1 cellular context compared by ENCODE assay signal in the genomic region with DNA sequence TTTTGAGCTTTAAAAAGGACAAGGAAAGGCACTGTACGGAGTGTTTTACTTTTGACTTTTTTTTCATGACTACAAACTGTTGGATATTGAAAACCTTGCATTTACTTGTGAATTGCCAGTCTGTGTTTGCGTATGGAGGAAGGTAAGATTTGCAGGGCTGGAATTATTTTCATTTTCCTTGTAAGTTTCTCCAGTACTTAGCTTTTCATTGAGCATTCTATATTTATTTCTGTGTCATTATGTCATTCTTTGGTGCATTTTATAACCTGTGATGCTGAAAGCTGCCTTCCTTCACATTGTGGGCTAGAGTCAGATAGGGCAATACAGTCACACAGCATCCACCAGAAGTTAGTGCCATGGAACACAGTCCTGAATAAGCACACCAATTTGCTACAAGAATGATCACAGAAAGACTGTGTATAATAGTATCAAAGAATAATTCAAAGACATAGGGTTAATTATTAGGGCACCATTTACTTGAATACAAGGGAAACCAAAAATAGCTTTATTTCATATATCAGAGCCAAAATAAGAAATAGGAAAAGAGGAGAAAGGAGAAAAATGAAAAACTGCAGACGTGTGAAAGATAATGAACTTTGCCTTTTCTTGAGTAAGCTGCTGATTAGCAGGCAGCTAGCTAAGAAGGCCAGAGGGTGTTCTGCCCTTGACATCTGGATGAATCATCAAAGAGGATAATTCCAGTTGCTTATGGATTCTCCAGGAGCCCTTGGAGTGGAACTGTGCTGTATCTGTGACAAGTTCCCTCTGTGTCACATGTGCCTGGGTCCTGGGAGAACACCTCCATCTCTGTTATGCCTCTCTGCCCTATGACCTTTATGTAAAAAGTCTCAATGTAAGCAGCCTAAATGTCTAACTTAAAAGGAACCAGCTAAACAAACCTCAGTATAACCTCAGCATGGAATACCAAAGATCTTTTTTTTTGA.
TF ChIP-seq lines count a peak whose summit lies in the region.

No MANE protein-coding gene starts in this region.

TF ChIP-seq in K562, 482 proteins besides CTCF, POLR2A, EP300 and RAD21 (continued from another document and continues in another):
- TF ChIP-seq, protein P1, sequence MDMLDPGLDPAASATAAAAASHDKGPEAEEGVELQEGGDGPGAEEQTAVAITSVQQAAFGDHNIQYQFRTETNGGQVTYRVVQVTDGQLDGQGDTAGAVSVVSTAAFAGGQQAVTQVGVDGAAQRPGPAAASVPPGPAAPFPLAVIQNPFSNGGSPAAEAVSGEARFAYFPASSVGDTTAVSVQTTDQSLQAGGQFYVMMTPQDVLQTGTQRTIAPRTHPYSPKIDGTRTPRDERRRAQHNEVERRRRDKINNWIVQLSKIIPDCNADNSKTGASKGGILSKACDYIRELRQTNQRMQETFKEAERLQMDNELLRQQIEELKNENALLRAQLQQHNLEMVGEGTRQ (CRISPR knock-in tag; IDR thresholded peaks at IDR 0.05), result no peak; the same call in 1 of the 2 replicates
- TF ChIP-seq NR4A1 (CRISPR knock-in tag; IDR thresholded peaks at IDR 0.05), result no peak
- no peak for TF ChIP-seq NR4A1 (tag; IDR thresholded peaks at IDR 0.05)
- TF ChIP-seq HMG20A (CRISPR knock-in tag; conservative IDR thresholded peaks at IDR 0.05), result no peak
- TF ChIP-seq ETV1 (tag; conservative IDR thresholded peaks at IDR 0.05; ENCODE audit: low read depth), result no peak
- TF ChIP-seq MAFG (tag; conservative IDR thresholded peaks at IDR 0.05), result peak; percentile 43
- TF ChIP-seq PRMT5 (CRISPR knock-in tag; IDR thresholded peaks at IDR 0.05), result no peak
- peak; percentile 15; the same call in 1 of the 2 replicates for TF ChIP-seq EP400 (IDR thresholded peaks at IDR 0.05)
- TF ChIP-seq RBM22 (IDR thresholded peaks at IDR 0.05; ENCODE audit: low read depth, low read length, poor library complexity, severe bottlenecking), result no peak
- TF ChIP-seq HDAC3 (IDR thresholded peaks at IDR 0.05; ENCODE audit: borderline replicate concordance, partially characterized antibody), result peak; percentile 34
- peak; percentile 48; the same call in 1 of the 2 replicates for TF ChIP-seq NCOR1 (IDR thresholded peaks at IDR 0.05)
- peak; percentile 67 for TF ChIP-seq ZNF316 (IDR thresholded peaks at IDR 0.05)
- no peak for TF ChIP-seq SRSF3 (IDR thresholded peaks at IDR 0.05; ENCODE audit: insufficient read depth, low read length)
- TF ChIP-seq UBTF (IDR thresholded peaks at IDR 0.05; ENCODE audit: borderline replicate concordance in 1 of 2, low read depth in 2 of 2, low read length in 2 of 2), result peak in 1 of 2 experiments; percentile 53; a peak in 2 of 4 replicates
- TF ChIP-seq RHOXF2B (CRISPR knock-in tag; conservative IDR thresholded peaks at IDR 0.05), result no peak
- no peak for TF ChIP-seq ZNF695 (CRISPR knock-in tag; IDR thresholded peaks at IDR 0.05)
- no peak for TF ChIP-seq SMAD3 (CRISPR knock-in tag; conservative IDR thresholded peaks at IDR 0.05)
- TF ChIP-seq E2F3 (CRISPR knock-in tag; IDR thresholded peaks at IDR 0.05), result no peak
- TF ChIP-seq PPARD (CRISPR knock-in tag; IDR thresholded peaks at IDR 0.05), result no peak
- no peak for TF ChIP-seq AFF4 (CRISPR knock-in tag; IDR thresholded peaks at IDR 0.05)
- TF ChIP-seq SNAPC5 (CRISPR knock-in tag; IDR thresholded peaks at IDR 0.05), result no peak
- TF ChIP-seq CAMTA2 (CRISPR knock-in tag; conservative IDR thresholded peaks at IDR 0.05), result no peak
- TF ChIP-seq ZNF134 (CRISPR knock-in tag; conservative IDR thresholded peaks at IDR 0.05), result no peak
- TF ChIP-seq JUN (IDR thresholded peaks at IDR 0.05; ENCODE audit: borderline replicate concordance, low read depth, low read length), result peak; percentile 85
- TF ChIP-seq JUN (CRISPR knock-in tag; IDR thresholded peaks at IDR 0.05; ENCODE audit: borderline replicate concordance), result no peak
- TF ChIP-seq CLOCK (CRISPR knock-in tag; IDR thresholded peaks at IDR 0.05; ENCODE audit: borderline replicate concordance), result no peak
- TF ChIP-seq ZNF408 (CRISPR knock-in tag; IDR thresholded peaks at IDR 0.05; ENCODE audit: low read depth), result no peak
- peak; percentile 10 for TF ChIP-seq TAF9B (IDR thresholded peaks at IDR 0.05; ENCODE audit: partially characterized antibody)
- TF ChIP-seq ZNF57 (CRISPR knock-in tag; IDR thresholded peaks at IDR 0.05), result no peak
- TF ChIP-seq NFATC3 (IDR thresholded peaks at IDR 0.05), result 0 out of 2 replicates have a peak, but pooled peaks have one; percentile 10
- TF ChIP-seq MTA3 (IDR thresholded peaks at IDR 0.05; ENCODE audit: borderline replicate concordance), result peak; percentile 60; the same call in 1 of the 2 replicates
- peak; percentile 75 for TF ChIP-seq NR2C1 (IDR thresholded peaks at IDR 0.05)
- TF ChIP-seq NR2C1 (tag; IDR thresholded peaks at IDR 0.05), result peak; percentile 79
- no peak for TF ChIP-seq ZNF324 (CRISPR knock-in tag; IDR thresholded peaks at IDR 0.05)
- no peak for TF ChIP-seq RFX1 (IDR thresholded peaks at IDR 0.05)
- TF ChIP-seq CREM (IDR thresholded peaks at IDR 0.05; ENCODE audit: low read depth), result no peak
- TF ChIP-seq SUPT5H (IDR thresholded peaks at IDR 0.05), result 0 out of 2 replicates have a peak, but pooled peaks have one; percentile 49
- TF ChIP-seq STAT6 (CRISPR knock-in tag; IDR thresholded peaks at IDR 0.05), result no peak
- peak; percentile 1 for TF ChIP-seq POLR2B (IDR thresholded peaks at IDR 0.05; ENCODE audit: low read depth, partially characterized antibody)
- TF ChIP-seq GATAD2B (IDR thresholded peaks at IDR 0.05; ENCODE audit: borderline replicate concordance), result peak; percentile 16; the same call in 1 of the 2 replicates
- TF ChIP-seq SAP30 (IDR thresholded peaks at IDR 0.05; ENCODE audit: borderline replicate concordance, insufficient read depth, low read depth, low read length, poor library complexity, severe bottlenecking), result no peak
- TF ChIP-seq NEUROD1 (IDR thresholded peaks at IDR 0.05; ENCODE audit: borderline replicate concordance, low read depth, low read length, partially characterized antibody), result no peak
- TF ChIP-seq NFE2 (IDR thresholded peaks at IDR 0.05; ENCODE audit: low read depth), result peak; percentile 76
- TF ChIP-seq CBFA2T3 (IDR thresholded peaks at IDR 0.05), result peak; percentile 70
- peak; percentile 93 for TF ChIP-seq FOSL1 (tag; conservative IDR thresholded peaks at IDR 0.05)
- TF ChIP-seq FOXK2 (conservative IDR thresholded peaks at IDR 0.05 in 1 of 2, IDR thresholded peaks at IDR 0.05 in 1 of 2; ENCODE audit: low read depth in 2 of 2), result 0 out of 4 replicates have a peak, but pooled peaks of 1 of the 2 experiments have one; percentile 12
- TF ChIP-seq BRD9 (IDR thresholded peaks at IDR 0.05; ENCODE audit: low read depth, partially characterized antibody), result peak; percentile 45
- 0 out of 2 replicates have a peak, but pooled peaks have one; percentile 7 for TF ChIP-seq BACH1 (tag; IDR thresholded peaks at IDR 0.05)
- no peak for TF ChIP-seq TOE1 (IDR thresholded peaks at IDR 0.05; ENCODE audit: borderline replicate concordance)
- 0 out of 2 replicates have a peak, but pooled peaks have one; percentile 60 for TF ChIP-seq TOE1 (CRISPR knock-in tag; IDR thresholded peaks at IDR 0.05; ENCODE audit: borderline replicate concordance, low read depth)
- no peak for TF ChIP-seq CCNT2 (IDR thresholded peaks at IDR 0.05; ENCODE audit: borderline replicate concordance, extremely low read depth, insufficient read length, low read depth, low read length)
- TF ChIP-seq, protein P2, sequence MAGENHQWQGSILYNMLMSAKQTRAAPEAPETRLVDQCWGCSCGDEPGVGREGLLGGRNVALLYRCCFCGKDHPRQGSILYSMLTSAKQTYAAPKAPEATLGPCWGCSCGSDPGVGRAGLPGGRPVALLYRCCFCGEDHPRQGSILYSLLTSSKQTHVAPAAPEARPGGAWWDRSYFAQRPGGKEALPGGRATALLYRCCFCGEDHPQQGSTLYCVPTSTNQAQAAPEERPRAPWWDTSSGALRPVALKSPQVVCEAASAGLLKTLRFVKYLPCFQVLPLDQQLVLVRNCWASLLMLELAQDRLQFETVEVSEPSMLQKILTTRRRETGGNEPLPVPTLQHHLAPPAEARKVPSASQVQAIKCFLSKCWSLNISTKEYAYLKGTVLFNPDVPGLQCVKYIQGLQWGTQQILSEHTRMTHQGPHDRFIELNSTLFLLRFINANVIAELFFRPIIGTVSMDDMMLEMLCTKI (IDR thresholded peaks at IDR 0.05; ENCODE audit: partially characterized antibody), result no peak
- TF ChIP-seq JUND (IDR thresholded peaks at IDR 0.05; ENCODE audit: borderline replicate concordance, low read depth, low read length), result peak; percentile 93
- peak; percentile 91; the same call in 2 of the 3 replicates for TF ChIP-seq JUND (tag; IDR thresholded peaks at IDR 0.05; ENCODE audit: borderline replicate concordance, low read depth, low read length)
- no peak for TF ChIP-seq FIP1L1 (IDR thresholded peaks at IDR 0.05; ENCODE audit: low read depth, low read length, poor library complexity, severe bottlenecking)
- TF ChIP-seq TCF7 (IDR thresholded peaks at IDR 0.05; ENCODE audit: borderline replicate concordance), result no peak
